Comparison of ENCODE assay signal across 8 cellular contexts in genomic region chr20:23831961-23832360, GRCh38. TPM values are rescaled to one million over a fixed set of nuclear protein-coding genes. Genes with fewer than 3 reads are reported as not detected.
"Had no signal": no experiment of that assay in that cellular context is flagged by ENCODE, and none has a peak within 500 bp of the region (broad histone marks: within the 10 kb centered on the region; RNA-seq: fewer than 3 reads in every experiment).

No MANE protein-coding gene starts in this region.

RNA-seq across cellular contexts. Expression of gene CST2, which starts 5.4 kb away (rescaled TPM):
- total RNA-seq: activated CD4-positive, alpha-beta memory T cell treated with anti-CD3 and anti-CD28 coated beads, Interleukin-2, amount 10 ng/mL, durations not matched to agents 7 days and 5 days; activated CD4-positive, alpha-beta T cell treated with anti-CD3 and anti-CD28 coated beads for 36 hours; fibroblast of lung; glomerular endothelial cell; osteocyte; testis; ureter had no signal
- polyA plus RNA-seq: neural cell had no signal

RNA-seq across cellular contexts. Expression of gene CST5, which starts 47.6 kb away (rescaled TPM):
- total RNA-seq: activated CD4-positive, alpha-beta memory T cell treated with anti-CD3 and anti-CD28 coated beads, Interleukin-2, amount 10 ng/mL, durations not matched to agents 7 days and 5 days; activated CD4-positive, alpha-beta T cell treated with anti-CD3 and anti-CD28 coated beads for 36 hours; fibroblast of lung; glomerular endothelial cell; osteocyte; testis; ureter had no signal
- polyA plus RNA-seq: fibroblast of lung, neural cell had no signal
